In genomic region chr5:97542469-97542868, GRCh38 we compare ENCODE assay signal across 39 cellular contexts.
"Had no signal": no experiment of that assay in that cellular context is flagged by ENCODE, and none has a peak within 500 bp of the region (broad histone marks: within the 10 kb centered on the region; RNA-seq: fewer than 3 reads in every experiment).

No MANE protein-coding gene starts in this region.

- H3K4me1 ChIP-seq: adrenal gland, ascending aorta, body of pancreas, breast epithelium had no signal

- H3K27ac Mint-ChIP-seq: activated naive CD4-positive, alpha-beta T cell treated with anti-CD3 and anti-CD28 coated beads for 36 hours; activated naive CD4-positive, alpha-beta T cell treated with anti-CD3 and anti-CD28 coated beads, Interleukin-2, amount 10 ng/mL, durations not matched to agents 7 days and 5 days; activated naive CD4-positive, alpha-beta T cell treated with anti-CD3 and anti-CD28 coated beads, Interleukin-2, amount 50 U/mL, for 24 hours; activated naive CD4-positive, alpha-beta T cell treated with anti-CD3 and anti-CD28 coated beads, Interleukin-2, amount 50 U/mL, for 72 hours; activated naive CD8-positive, alpha-beta T cell; activated naive CD8-positive, alpha-beta T cell treated with anti-CD3 and anti-CD28 coated beads for 36 hours; activated naive CD8-positive, alpha-beta T cell treated with anti-CD3 and anti-CD28 coated beads, Interleukin-2, amount 10 ng/mL, durations not matched to agents 7 days and 5 days; activated naive CD8-positive, alpha-beta T cell treated with anti-CD3 and anti-CD28 coated beads, Interleukin-2, amount 50 U/mL, for 24 hours; activated T-cell treated with anti-CD3 and anti-CD28 coated beads, Interleukin-2, amount 50 U/mL, for 24 hours; activated T-cell treated with anti-CD3 and anti-CD28 coated beads, Interleukin-2, amount 50 U/mL, for 72 hours; activated T-helper 1 cell treated with anti-CD3 and anti-CD28 coated beads, Interleukin-12 subunit alpha, Interleukin-12 subunit beta, Interleukin-2, Interleukin-4 antibody, amounts not matched to agents 30 ng/mL and 10 ng/mL and 1 ng/mL, durations not matched to agents 14 hours and 24 hours and 36 hours; activated T-helper 17 cell treated with anti-CD3 and anti-CD28 coated beads, Interleukin-2, amount 50 U/mL, for 72 hours; activated T-helper 2 cell treated with anti-CD3 and anti-CD28 coated beads, Interferon-gamma antibody, Interleukin-2, Interleukin-4, amounts not matched to agents 10 μg/mL and 5 μg/mL and 100 μg/mL, durations not matched to agents 14 hours and 24 hours and 36 hours; brain had no signal

- H3K4me1 Mint-ChIP-seq: activated T-helper 17 cell treated with anti-CD3 and anti-CD28 coated beads, Interleukin-2, amount 50 U/mL, for 72 hours; central memory CD8-positive, alpha-beta T cell had no signal

- H3K4me3 Mint-ChIP-seq: activated naive CD4-positive, alpha-beta T cell treated with anti-CD3 and anti-CD28 coated beads for 36 hours; activated naive CD4-positive, alpha-beta T cell treated with anti-CD3 and anti-CD28 coated beads, Interleukin-2, amount 10 ng/mL, durations not matched to agents 7 days and 5 days; activated naive CD4-positive, alpha-beta T cell treated with anti-CD3 and anti-CD28 coated beads, Interleukin-2, amount 50 U/mL, for 24 hours; activated naive CD8-positive, alpha-beta T cell; activated naive CD8-positive, alpha-beta T cell treated with anti-CD3 and anti-CD28 coated beads for 36 hours; activated naive CD8-positive, alpha-beta T cell treated with anti-CD3 and anti-CD28 coated beads, Interleukin-2, amount 10 ng/mL, durations not matched to agents 7 days and 5 days; activated naive CD8-positive, alpha-beta T cell treated with anti-CD3 and anti-CD28 coated beads, Interleukin-2, amount 50 U/mL, for 24 hours; activated T-cell treated with anti-CD3 and anti-CD28 coated beads, Interleukin-2, amount 50 U/mL, for 24 hours; activated T-cell treated with anti-CD3 and anti-CD28 coated beads, Interleukin-2, amount 50 U/mL, for 4 hours; activated T-cell treated with anti-CD3 and anti-CD28 coated beads, Interleukin-2, amount 50 U/mL, for 72 hours; activated T-helper 1 cell treated with anti-CD3 and anti-CD28 coated beads, Interleukin-12 subunit alpha, Interleukin-12 subunit beta, Interleukin-2, Interleukin-4 antibody, amounts not matched to agents 30 ng/mL and 10 ng/mL and 1 ng/mL, durations not matched to agents 14 hours and 24 hours and 36 hours; activated T-helper 17 cell treated with anti-CD3 and anti-CD28 coated beads, Interleukin-2, amount 50 U/mL, for 72 hours; brain; central memory CD8-positive, alpha-beta T cell had no signal

- DNase-seq: activated effector memory CD4-positive, alpha-beta T cell treated with anti-CD3 and anti-CD28 coated beads, Interleukin-2, amount 50 U/mL, for 16 hours; activated effector memory CD4-positive, alpha-beta T cell treated with Interleukin-2 at 50 U/mL for 16 hours; activated gamma-delta T cell; activated gamma-delta T cell treated with Interleukin-2 at 50 U/mL for 16 hours; activated naive CD4-positive, alpha-beta T cell; activated naive CD4-positive, alpha-beta T cell treated with anti-CD3 and anti-CD28 coated beads for 36 hours; activated naive CD4-positive, alpha-beta T cell treated with anti-CD3 and anti-CD28 coated beads, Interleukin-2, amount 10 ng/mL, durations not matched to agents 7 days and 5 days; activated naive CD4-positive, alpha-beta T cell treated with anti-CD3 and anti-CD28 coated beads, Interleukin-2, amount 50 U/mL, for 16 hours; activated naive CD4-positive, alpha-beta T cell treated with Interleukin-2 at 50 U/mL for 16 hours; activated naive CD8-positive, alpha-beta T cell treated with anti-CD3 and anti-CD28 coated beads for 36 hours; activated naive CD8-positive, alpha-beta T cell treated with anti-CD3 and anti-CD28 coated beads, Interleukin-2, amount 10 ng/mL, durations not matched to agents 7 days and 5 days; activated naive CD8-positive, alpha-beta T cell treated with anti-CD3 and anti-CD28 coated beads, Interleukin-2, amount 50 U/mL, for 24 hours; activated T-cell treated with anti-CD3 and anti-CD28 coated beads for 4 hours; activated T-cell treated with anti-CD3 and anti-CD28 coated beads, Interleukin-2, amount 50 U/mL, for 1 hour; activated T-cell treated with anti-CD3 and anti-CD28 coated beads, Interleukin-2, amount 50 U/mL, for 24 hours; activated T-cell treated with anti-CD3 and anti-CD28 coated beads, Interleukin-2, amount 50 U/mL, for 4 hours; activated T-cell treated with anti-CD3 and anti-CD28 coated beads, Interleukin-2, amount 50 U/mL, for 48 hours; activated T-cell treated with anti-CD3 and anti-CD28 coated beads, Interleukin-2, amount 50 U/mL, for 72 hours; adrenal gland; amniotic stem cell; amygdala; anterior cingulate cortex; aorta; body of pancreas; brain microvascular endothelial cell; caudate nucleus; central memory CD4-positive, alpha-beta T cell; cerebellar nuclear complex had no signal

- H3K27me3 Mint-ChIP-seq: activated naive CD4-positive, alpha-beta T cell treated with anti-CD3 and anti-CD28 coated beads, Interleukin-2, amount 10 ng/mL, durations not matched to agents 7 days and 5 days; activated naive CD4-positive, alpha-beta T cell treated with anti-CD3 and anti-CD28 coated beads, Interleukin-2, amount 50 U/mL, for 24 hours; activated naive CD8-positive, alpha-beta T cell; activated naive CD8-positive, alpha-beta T cell treated with anti-CD3 and anti-CD28 coated beads, Interleukin-2, amount 10 ng/mL, durations not matched to agents 7 days and 5 days; activated naive CD8-positive, alpha-beta T cell treated with anti-CD3 and anti-CD28 coated beads, Interleukin-2, amount 50 U/mL, for 24 hours; activated T-cell treated with anti-CD3 and anti-CD28 coated beads, Interleukin-2, amount 50 U/mL, for 24 hours; activated T-helper 17 cell treated with anti-CD3 and anti-CD28 coated beads, Interleukin-2, amount 50 U/mL, for 72 hours; brain; central memory CD8-positive, alpha-beta T cell had no signal

- H3K36me3 Mint-ChIP-seq: activated naive CD4-positive, alpha-beta T cell treated with anti-CD3 and anti-CD28 coated beads, Interleukin-2, amount 10 ng/mL, durations not matched to agents 7 days and 5 days; activated naive CD4-positive, alpha-beta T cell treated with anti-CD3 and anti-CD28 coated beads, Interleukin-2, amount 50 U/mL, for 72 hours; activated naive CD8-positive, alpha-beta T cell; brain had no signal

- H3K9me3 Mint-ChIP-seq: activated naive CD4-positive, alpha-beta T cell treated with anti-CD3 and anti-CD28 coated beads, Interleukin-2, amount 50 U/mL, for 24 hours; activated naive CD8-positive, alpha-beta T cell treated with anti-CD3 and anti-CD28 coated beads for 36 hours; activated T-cell treated with anti-CD3 and anti-CD28 coated beads, Interleukin-2, amount 50 U/mL, for 24 hours; activated T-cell treated with anti-CD3 and anti-CD28 coated beads, Interleukin-2, amount 50 U/mL, for 4 hours; activated T-cell treated with anti-CD3 and anti-CD28 coated beads, Interleukin-2, amount 50 U/mL, for 72 hours; activated T-helper 17 cell treated with anti-CD3 and anti-CD28 coated beads, Interleukin-2, amount 50 U/mL, for 72 hours; central memory CD8-positive, alpha-beta T cell had no signal

- H3K4me3 ChIP-seq: adrenal gland, ascending aorta, body of pancreas, breast epithelium, cardiac muscle cell had no signal

- H3K36me3 ChIP-seq: adrenal gland, ascending aorta, brain microvascular endothelial cell, breast epithelium, cardiac muscle cell had no signal

- ATAC-seq: activated naive CD4-positive, alpha-beta T cell treated with anti-CD3 and anti-CD28 coated beads, Interleukin-2, amount 50 U/mL, for 72 hours; activated naive CD8-positive, alpha-beta T cell treated with anti-CD3 and anti-CD28 coated beads, Interleukin-2, amount 50 U/mL, for 24 hours; activated T-cell treated with anti-CD3 and anti-CD28 coated beads, Interleukin-2, amount 50 U/mL, for 4 hours; activated T-cell treated with anti-CD3 and anti-CD28 coated beads, Interleukin-2, amount 50 U/mL, for 72 hours; activated T-helper 17 cell treated with anti-CD3 and anti-CD28 coated beads, Interleukin-2, amount 50 U/mL, for 72 hours; body of pancreas had no signal

- H3K27me3 ChIP-seq: adrenal gland, ascending aorta, body of pancreas, brain microvascular endothelial cell, breast epithelium, cardiac muscle cell had no signal

- H3K27ac ChIP-seq: adrenal gland, ascending aorta, body of pancreas, brain microvascular endothelial cell, breast epithelium, cardiac muscle cell had no signal

- H3K9me3 ChIP-seq: adrenal gland, ascending aorta, body of pancreas, breast epithelium had no signal
